ENCODE assay signal across 8 cellular contexts in genomic region chr14:70027785-70028428, GRCh38.
DNase-seq lines count a peak whose midpoint lies in the region; ATAC-seq and TF ChIP-seq lines count a peak whose summit lies in the region.

No MANE protein-coding gene starts in this region.

- H2AFZ ChIP-seq in GM23248 = no peak overlapping the region

- H3K4me1 ChIP-seq in GM23248 (ENCODE audit: insufficient read depth) = no peaks in the 10 kb centered on the region

- in situ Hi-C loops in GM23248 (cut with MboI) = loop anchor here (10.0 to 25.0 kb wide), 2 partner anchors 203 to 441 kb away; no protein-coding TSS in a partner anchor

- H3K4me1 Mint-ChIP-seq in neural crest cell = peaks cover 31% of the 10 kb centered on the region

- no peak overlapping the region for H3K27ac ChIP-seq in GM23248

- no peak overlapping the region for H3K4me2 ChIP-seq in GM23248 (ENCODE audit: unreplicated experiment)

- no peak overlapping the region for H3K9ac ChIP-seq in GM23248

- no peak overlapping the region for H3K27ac Mint-ChIP-seq in neural crest cell (ENCODE audit: unreplicated experiment)

- H3K4me3 ChIP-seq in GM23248 = no peak overlapping the region

- no peaks in the 10 kb centered on the region for H3K9me3 Mint-ChIP-seq in neural crest cell

- H3K9me3 ChIP-seq in GM23248 (ENCODE audit: low read depth) = no peaks in the 10 kb centered on the region

- no peaks in the 10 kb centered on the region for H3K27me3 Mint-ChIP-seq in neural crest cell (ENCODE audit: low read depth)

- no peaks in the 10 kb centered on the region for H3K36me3 ChIP-seq in GM23248 (ENCODE audit: low read depth)

- no peaks in the 10 kb centered on the region for H4K20me1 ChIP-seq in GM23248 (ENCODE audit: insufficient read depth)

- DNase-seq in C1 segment of cervical spinal cord (lab: John Stamatoyannopoulos, UW) (peak in 13 of 14 donors; percentile 4 to 83 (median 58)), GM23248 (peak; percentile 57), NCI-H82 (lab: John Stamatoyannopoulos, UW) (peak; percentile 80), fibroblast of gingiva (ENCODE audit: low read depth) (peak; percentile 8), neural crest cell (ENCODE audit: low read depth, low spot score) (peak; percentile 95), superior temporal gyrus (ENCODE audit: extremely low spot score) (peak; percentile 85)
- DNase-seq in activated T-cell treated with anti-CD3 and anti-CD28 coated beads, Interleukin-2, amount 50 U/mL, for 1 hour = peak; percentile 61

- H3K9me2 ChIP-seq in GM23248 (ENCODE audit: insufficient read depth) = no peaks in the 10 kb centered on the region

- WGBS in GM23248 (ENCODE audit: low coverage in 1 of 2, low lambda C conversion rate in 2 of 2, missing lambda C conversion rate in 2 of 2), 2 experiments = 30 to 34% methylated on average over 17 of the region's 17 CpGs

- H3K4me3 Mint-ChIP-seq in neural crest cell = peak overlapping the region; percentile 47

- no peak for ATAC-seq in GM18502 (IDR thresholded peaks at IDR 0.05; ENCODE audit: poor library complexity, unreplicated experiment)

- peak; percentile 94 for TF ChIP-seq CTCF in neural crest cell (conservative IDR thresholded peaks at IDR 0.05)

- H3K27me3 ChIP-seq in GM23248 (replicated peaks; ENCODE audit: insufficient read depth) = no peaks in the 10 kb centered on the region

- H3K36me3 Mint-ChIP-seq in neural crest cell (ENCODE audit: low read depth) = peaks cover 28% of the 10 kb centered on the region

- no peaks in the 10 kb centered on the region for H3K79me2 ChIP-seq in GM23248 (ENCODE audit: insufficient read depth)

- H3F3A ChIP-seq in GM23248 (ENCODE audit: insufficient read depth) = no peaks in the 10 kb centered on the region

Comparison
In these comparisons a context has a peak if more than half of its experiments do, and no peak if none do; other contexts are left out.
1. DNase-seq: peak in every context shown above with its lines; median percentile 95 in neural crest cell; 85 in superior temporal gyrus; 80 in NCI-H82; 61 in activated T-cell treated with anti-CD3 and anti-CD28 coated beads, Interleukin-2, amount 50 U/mL, for 1 hour; 58 in C1 segment of cervical spinal cord; 57 in GM23248; 8 in fibroblast of gingiva.